2 cellular contexts compared by ENCODE assay signal in genomic region chr9:124600407-124600806, GRCh38.
TF ChIP-seq lines count a peak whose summit lies in the region.

No MANE protein-coding gene starts in this region.

TF ChIP-seq in GM23338, 12 proteins besides CTCF, POLR2A, EP300 and RAD21 (continued from another document):
- TF ChIP-seq ETS1 (IDR thresholded peaks at IDR 0.05), result no peak
- TF ChIP-seq ZNF462 (CRISPR knock-in tag; IDR thresholded peaks at IDR 0.05), result no peak
- no peak for TF ChIP-seq CREB1 (CRISPR knock-in tag; IDR thresholded peaks at IDR 0.05; ENCODE audit: low read depth)
- TF ChIP-seq POLR2AphosphoS5 (IDR thresholded peaks at IDR 0.05; ENCODE audit: low read depth), result no peak
- TF ChIP-seq ZNF331 (CRISPR knock-in tag; IDR thresholded peaks at IDR 0.05; ENCODE audit: low read depth), result no peak
- no peak for TF ChIP-seq EZH2phosphoT487 (IDR thresholded peaks at IDR 0.05; ENCODE audit: unreplicated experiment)
TF ChIP-seq in GM23338: peak in this region for 0.

TF ChIP-seq in WTC11, 78 proteins besides CTCF, POLR2A, EP300 and RAD21 (continued from another document):
- no peak for TF ChIP-seq CDX4 (CRISPR knock-in tag; IDR thresholded peaks at IDR 0.05; ENCODE audit: borderline replicate concordance)
- no peak for TF ChIP-seq HMGXB4 (CRISPR knock-in tag; IDR thresholded peaks at IDR 0.05)
- no peak for TF ChIP-seq PRDM15 (CRISPR knock-in tag; IDR thresholded peaks at IDR 0.05)
- no peak for TF ChIP-seq ZMAT4 (CRISPR knock-in tag; IDR thresholded peaks at IDR 0.05)
- TF ChIP-seq NR3C1 (CRISPR knock-in tag; conservative IDR thresholded peaks at IDR 0.05; ENCODE audit: low read depth), result no peak
- no peak for TF ChIP-seq ESRRA (CRISPR knock-in tag; IDR thresholded peaks at IDR 0.05; ENCODE audit: borderline replicate concordance)
- no peak for TF ChIP-seq JUN (CRISPR knock-in tag; IDR thresholded peaks at IDR 0.05)
- no peak for TF ChIP-seq E2F1 (CRISPR knock-in tag; IDR thresholded peaks at IDR 0.05)
- no peak for TF ChIP-seq PRRX2 (CRISPR knock-in tag; IDR thresholded peaks at IDR 0.05)
- no peak for TF ChIP-seq ZBTB21 (CRISPR knock-in tag; IDR thresholded peaks at IDR 0.05; ENCODE audit: borderline replicate concordance)
- TF ChIP-seq IRF2 (CRISPR knock-in tag; IDR thresholded peaks at IDR 0.05; ENCODE audit: borderline replicate concordance, low read depth), result no peak
TF ChIP-seq in WTC11: peak in this region for 0.
